ENCODE assay signal across 20 cellular contexts in genomic region chr3:45131201-45131600, GRCh38. TPM values are rescaled to one million over a fixed set of nuclear protein-coding genes. Genes with fewer than 3 reads are reported as not detected.
"Had no signal": no experiment of that assay in that cellular context is flagged by ENCODE, and none has a peak within 500 bp of the region (broad histone marks: within the 10 kb centered on the region; RNA-seq: fewer than 3 reads in every experiment).

No MANE protein-coding gene starts in this region.

- H3K9me3 Mint-ChIP-seq: activated T-helper 17 cell treated with anti-CD3 and anti-CD28 coated beads, Interleukin-2, amount 50 U/mL, for 72 hours; effector memory CD8-positive, alpha-beta T cell; immature natural killer cell; neural crest cell; stimulated activated effector memory CD8-positive, alpha-beta T cell treated with anti-CD3 and anti-CD28 coated beads, Interleukin-12 subunit alpha, Interleukin-12 subunit beta, amount 100 ng/mL, for 72 hours had no signal

- H3K9me3 ChIP-seq: lower lobe of right lung, ovary, thyroid gland had no signal

- H3K27me3 ChIP-seq: brain microvascular endothelial cell, foreskin keratinocyte, ovary, thyroid gland had no signal

- H3K27me3 Mint-ChIP-seq: activated T-helper 17 cell treated with anti-CD3 and anti-CD28 coated beads, Interleukin-2, amount 50 U/mL, for 72 hours had no signal

- H3K27ac ChIP-seq: brain microvascular endothelial cell, foreskin keratinocyte, lower lobe of right lung, ovary, thyroid gland had no signal

- H3K36me3 ChIP-seq: brain microvascular endothelial cell, lower lobe of right lung, ovary, thyroid gland had no signal

- H3K4me3 Mint-ChIP-seq: activated T-helper 17 cell treated with anti-CD3 and anti-CD28 coated beads, Interleukin-2, amount 50 U/mL, for 72 hours; effector memory CD8-positive, alpha-beta T cell; immature natural killer cell; neural crest cell; stimulated activated effector memory CD8-positive, alpha-beta T cell treated with anti-CD3 and anti-CD28 coated beads, Interleukin-12 subunit alpha, Interleukin-12 subunit beta, amount 100 ng/mL, for 72 hours; T-cell had no signal

- DNase-seq: activated CD4-positive, alpha-beta T cell treated with anti-CD3 and anti-CD28 coated beads for 1 hour; activated CD4-positive, alpha-beta T cell treated with anti-CD3 and anti-CD28 coated beads, Interleukin-2, amount 50 U/mL, for 4 hours; activated naive CD4-positive, alpha-beta T cell treated with Interleukin-2 at 50 U/mL for 16 hours; anterior cingulate cortex; brain microvascular endothelial cell; cerebellar nuclear complex; dermis blood vessel endothelial cell; effector memory CD8-positive, alpha-beta T cell; foreskin keratinocyte; glutamatergic neuron; immature natural killer cell; left cardiac atrium; lower lobe of right lung; ovary; T-cell; T-helper 9 cell; thyroid gland had no signal

- ATAC-seq: activated T-helper 17 cell treated with anti-CD3 and anti-CD28 coated beads, Interleukin-2, amount 50 U/mL, for 72 hours; effector memory CD8-positive, alpha-beta T cell; foreskin keratinocyte; left cardiac atrium; lower lobe of right lung; stimulated activated effector memory CD8-positive, alpha-beta T cell treated with anti-CD3 and anti-CD28 coated beads, Interleukin-12 subunit alpha, Interleukin-12 subunit beta, amount 100 ng/mL, for 72 hours; T-cell had no signal

- H3K4me1 Mint-ChIP-seq: activated T-helper 17 cell treated with anti-CD3 and anti-CD28 coated beads, Interleukin-2, amount 50 U/mL, for 72 hours; immature natural killer cell; neural crest cell had no signal

- H3K36me3 Mint-ChIP-seq: immature natural killer cell; stimulated activated effector memory CD8-positive, alpha-beta T cell treated with anti-CD3 and anti-CD28 coated beads, Interleukin-12 subunit alpha, Interleukin-12 subunit beta, amount 100 ng/mL, for 72 hours; T-cell had no signal

- H3K27ac Mint-ChIP-seq: activated T-helper 17 cell treated with anti-CD3 and anti-CD28 coated beads, Interleukin-2, amount 50 U/mL, for 72 hours; effector memory CD8-positive, alpha-beta T cell; immature natural killer cell; stimulated activated effector memory CD8-positive, alpha-beta T cell treated with anti-CD3 and anti-CD28 coated beads, Interleukin-12 subunit alpha, Interleukin-12 subunit beta, amount 100 ng/mL, for 72 hours; T-cell had no signal

- H3K4me3 ChIP-seq: lower lobe of right lung, ovary, thyroid gland had no signal

RNA-seq across cellular contexts. Expression of gene CDCP1, which starts 15.0 kb away (rescaled TPM):
- total RNA-seq: neural crest cell had no signal
